In genomic region chr20:47356526-47357295, GRCh38 we compare ENCODE assay signal across 1 cellular context.
TF ChIP-seq lines count a peak whose summit lies in the region.

ZMYND8 (minus strand) TSS chr20:47356699; CDS start chr20:47356670, 29 bp downstream.

TF ChIP-seq in HepG2, 621 proteins besides CTCF, POLR2A, EP300 and RAD21 (continued from another document and continues in another):
- TF ChIP-seq AHDC1 (CRISPR knock-in tag; IDR thresholded peaks at IDR 0.05; ENCODE audit: borderline replicate concordance) (no peak), ZNF775 (CRISPR knock-in tag; IDR thresholded peaks at IDR 0.05; ENCODE audit: borderline replicate concordance) (no peak; the same call in 1 of the 2 replicates), ZNF460 (CRISPR knock-in tag; IDR thresholded peaks at IDR 0.05; ENCODE audit: borderline replicate concordance) (no peak), ZFAT (CRISPR knock-in tag; conservative IDR thresholded peaks at IDR 0.05) (no peak), ZSCAN22 (CRISPR knock-in tag; IDR thresholded peaks at IDR 0.05) (no peak), KLF13 (CRISPR knock-in tag; IDR thresholded peaks at IDR 0.05) (no peak), GTF3A (CRISPR knock-in tag; conservative IDR thresholded peaks at IDR 0.05) (no peak), ZNF678 (CRISPR knock-in tag; IDR thresholded peaks at IDR 0.05) (no peak), IRF1 (CRISPR knock-in tag; IDR thresholded peaks at IDR 0.05; ENCODE audit: low read depth) (0 out of 2 replicates have a peak, but pooled peaks have one; percentile 11), ZNF740 (CRISPR knock-in tag; IDR thresholded peaks at IDR 0.05) (no peak), CC2D1A (CRISPR knock-in tag; IDR thresholded peaks at IDR 0.05) (no peak), ZNF691 (CRISPR knock-in tag; IDR thresholded peaks at IDR 0.05; ENCODE audit: borderline replicate concordance, low read depth) (no peak; the same call in 1 of the 2 replicates), ZMYM2 (CRISPR knock-in tag; IDR thresholded peaks at IDR 0.05) (no peak), JUND (CRISPR knock-in tag; IDR thresholded peaks at IDR 0.05) (no peak), ZSCAN30 (CRISPR knock-in tag; IDR thresholded peaks at IDR 0.05) (no peak), ZBTB25 (CRISPR knock-in tag; IDR thresholded peaks at IDR 0.05) (no peak), GABPB1 (CRISPR knock-in tag; IDR thresholded peaks at IDR 0.05) (no peak; the same call in 1 of the 2 replicates), ESRRA (CRISPR knock-in tag; IDR thresholded peaks at IDR 0.05; ENCODE audit: low read depth) (no peak), SSRP1 (CRISPR knock-in tag; IDR thresholded peaks at IDR 0.05) (peak; percentile 47; the same call in 1 of the 2 replicates), SIN3A (IDR thresholded peaks at IDR 0.05; ENCODE audit: borderline replicate concordance, low read depth, low read length) (0 out of 2 replicates have a peak, but pooled peaks have one; percentile 43), KLF16 (CRISPR knock-in tag; IDR thresholded peaks at IDR 0.05) (no peak), ZSCAN21 (CRISPR knock-in tag; IDR thresholded peaks at IDR 0.05; ENCODE audit: borderline replicate concordance) (peak; percentile 9; the same call in 1 of the 2 replicates), PHF8 (CRISPR knock-in tag; IDR thresholded peaks at IDR 0.05) (no peak), SMC3 (IDR thresholded peaks at IDR 0.05; ENCODE audit: low read length) (no peak), ZNF790 (CRISPR knock-in tag; IDR thresholded peaks at IDR 0.05; ENCODE audit: borderline replicate concordance) (no peak), ZNF562 (CRISPR knock-in tag; IDR thresholded peaks at IDR 0.05; ENCODE audit: borderline replicate concordance) (no peak), HMGA1 (CRISPR knock-in tag; conservative IDR thresholded peaks at IDR 0.05) (no peak), FOSL2 (CRISPR knock-in tag; IDR thresholded peaks at IDR 0.05) (0 out of 2 replicates have a peak, but pooled peaks have one; percentile 36), HMGXB3 (CRISPR knock-in tag; IDR thresholded peaks at IDR 0.05; ENCODE audit: borderline replicate concordance) (peak; percentile 98), ZKSCAN8 (CRISPR knock-in tag; IDR thresholded peaks at IDR 0.05; ENCODE audit: borderline replicate concordance) (peak; percentile 85; the same call in 1 of the 2 replicates), RCOR2 (CRISPR knock-in tag; IDR thresholded peaks at IDR 0.05) (no peak), SRSF4 (IDR thresholded peaks at IDR 0.05; ENCODE audit: low read depth, low read length, poor library complexity, severe bottlenecking) (no peak)
- TF ChIP-seq, protein P1, sequence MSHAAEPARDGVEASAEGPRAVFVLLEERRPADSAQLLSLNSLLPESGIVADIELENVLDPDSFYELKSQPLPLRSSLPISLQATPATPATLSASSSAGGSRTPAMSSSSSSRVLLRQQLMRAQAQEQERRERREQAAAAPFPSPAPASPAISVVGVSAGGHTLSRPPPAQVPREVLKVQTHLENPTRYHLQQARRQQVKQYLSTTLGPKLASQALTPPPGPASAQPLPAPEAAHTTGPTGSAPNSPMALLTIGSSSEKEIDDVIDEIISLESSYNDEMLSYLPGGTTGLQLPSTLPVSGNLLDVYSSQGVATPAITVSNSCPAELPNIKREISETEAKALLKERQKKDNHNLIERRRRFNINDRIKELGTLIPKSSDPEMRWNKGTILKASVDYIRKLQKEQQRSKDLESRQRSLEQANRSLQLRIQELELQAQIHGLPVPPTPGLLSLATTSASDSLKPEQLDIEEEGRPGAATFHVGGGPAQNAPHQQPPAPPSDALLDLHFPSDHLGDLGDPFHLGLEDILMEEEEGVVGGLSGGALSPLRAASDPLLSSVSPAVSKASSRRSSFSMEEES (CRISPR knock-in tag; IDR thresholded peaks at IDR 0.05), result peak; percentile 58; the same call in 1 of the 2 replicates
- TF ChIP-seq, protein P2, sequence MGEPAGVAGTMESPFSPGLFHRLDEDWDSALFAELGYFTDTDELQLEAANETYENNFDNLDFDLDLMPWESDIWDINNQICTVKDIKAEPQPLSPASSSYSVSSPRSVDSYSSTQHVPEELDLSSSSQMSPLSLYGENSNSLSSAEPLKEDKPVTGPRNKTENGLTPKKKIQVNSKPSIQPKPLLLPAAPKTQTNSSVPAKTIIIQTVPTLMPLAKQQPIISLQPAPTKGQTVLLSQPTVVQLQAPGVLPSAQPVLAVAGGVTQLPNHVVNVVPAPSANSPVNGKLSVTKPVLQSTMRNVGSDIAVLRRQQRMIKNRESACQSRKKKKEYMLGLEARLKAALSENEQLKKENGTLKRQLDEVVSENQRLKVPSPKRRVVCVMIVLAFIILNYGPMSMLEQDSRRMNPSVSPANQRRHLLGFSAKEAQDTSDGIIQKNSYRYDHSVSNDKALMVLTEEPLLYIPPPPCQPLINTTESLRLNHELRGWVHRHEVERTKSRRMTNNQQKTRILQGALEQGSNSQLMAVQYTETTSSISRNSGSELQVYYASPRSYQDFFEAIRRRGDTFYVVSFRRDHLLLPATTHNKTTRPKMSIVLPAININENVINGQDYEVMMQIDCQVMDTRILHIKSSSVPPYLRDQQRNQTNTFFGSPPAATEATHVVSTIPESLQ (CRISPR knock-in tag; conservative IDR thresholded peaks at IDR 0.05), result peak; percentile 74; the same call in 1 of the 2 replicates
- TF ChIP-seq, protein P3, sequence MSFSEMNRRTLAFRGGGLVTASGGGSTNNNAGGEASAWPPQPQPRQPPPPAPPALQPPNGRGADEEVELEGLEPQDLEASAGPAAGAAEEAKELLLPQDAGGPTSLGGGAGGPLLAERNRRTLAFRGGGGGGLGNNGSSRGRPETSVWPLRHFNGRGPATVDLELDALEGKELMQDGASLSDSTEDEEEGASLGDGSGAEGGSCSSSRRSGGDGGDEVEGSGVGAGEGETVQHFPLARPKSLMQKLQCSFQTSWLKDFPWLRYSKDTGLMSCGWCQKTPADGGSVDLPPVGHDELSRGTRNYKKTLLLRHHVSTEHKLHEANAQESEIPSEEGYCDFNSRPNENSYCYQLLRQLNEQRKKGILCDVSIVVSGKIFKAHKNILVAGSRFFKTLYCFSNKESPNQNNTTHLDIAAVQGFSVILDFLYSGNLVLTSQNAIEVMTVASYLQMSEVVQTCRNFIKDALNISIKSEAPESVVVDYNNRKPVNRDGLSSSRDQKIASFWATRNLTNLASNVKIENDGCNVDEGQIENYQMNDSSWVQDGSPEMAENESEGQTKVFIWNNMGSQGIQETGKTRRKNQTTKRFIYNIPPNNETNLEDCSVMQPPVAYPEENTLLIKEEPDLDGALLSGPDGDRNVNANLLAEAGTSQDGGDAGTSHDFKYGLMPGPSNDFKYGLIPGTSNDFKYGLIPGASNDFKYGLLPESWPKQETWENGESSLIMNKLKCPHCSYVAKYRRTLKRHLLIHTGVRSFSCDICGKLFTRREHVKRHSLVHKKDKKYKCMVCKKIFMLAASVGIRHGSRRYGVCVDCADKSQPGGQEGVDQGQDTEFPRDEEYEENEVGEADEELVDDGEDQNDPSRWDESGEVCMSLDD (CRISPR knock-in tag; IDR thresholded peaks at IDR 0.05; ENCODE audit: borderline replicate concordance), result no peak; the same call in 1 of the 2 replicates
